8 cellular contexts compared by ENCODE assay signal in the genomic region with DNA sequence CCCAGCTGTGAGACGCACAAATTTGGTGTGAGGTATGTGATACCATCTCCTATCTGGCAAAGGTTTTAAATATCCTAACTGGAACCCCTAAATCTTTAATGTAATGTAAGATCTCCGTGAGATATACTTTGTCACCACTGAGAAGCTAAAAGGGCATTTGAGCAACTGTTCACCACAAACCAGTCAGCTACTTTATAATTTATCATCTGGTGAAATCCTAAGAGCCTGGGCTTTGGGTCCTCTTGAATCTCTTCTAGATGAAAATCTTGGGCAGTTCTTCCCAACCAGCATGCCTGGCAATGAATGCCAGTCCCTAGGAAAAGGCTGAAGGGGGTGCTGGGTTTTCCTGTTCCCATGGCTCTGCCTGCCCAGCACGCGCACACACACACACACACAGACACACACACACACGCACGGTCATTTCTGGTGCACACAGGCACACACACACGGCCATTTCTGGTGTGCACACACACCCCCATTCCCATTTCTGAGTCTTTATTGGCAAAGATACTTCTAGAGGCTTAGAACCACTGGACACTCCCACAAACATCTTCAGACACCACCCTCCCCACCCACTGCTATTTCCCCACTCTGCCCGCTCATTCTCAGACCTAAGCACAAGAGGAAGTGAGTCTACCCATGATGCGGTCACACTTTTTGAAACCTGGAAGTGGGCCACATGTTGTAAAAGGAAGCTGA.
DNase-seq lines count a peak whose midpoint lies in the region; ATAC-seq, FAIRE-seq and TF ChIP-seq lines count a peak whose summit lies in the region.

No MANE protein-coding gene starts in this region.

- peak overlapping the region in 1 of 2 donors; percentile 21 for H3K9ac ChIP-seq in kidney (ENCODE audit: low read length in 2 of 2)

- peak overlapping the region; percentile 48 to 70 for H3K27ac ChIP-seq in kidney (ENCODE audit: low read depth in 2 of 2, low read length in 2 of 2)

- peaks cover 20% of the 10 kb centered on the region for H3K4me1 Mint-ChIP-seq in mesothelial cell of epicardium

- no peaks in the 10 kb centered on the region for H3K27me3 Mint-ChIP-seq in mesothelial cell of epicardium (ENCODE audit: low read depth)

- H3K36me3 Mint-ChIP-seq in mesothelial cell of epicardium, result no peaks in the 10 kb centered on the region

- H3K9me3 ChIP-seq in kidney (ENCODE audit: control insufficient read depth in 1 of 2, low read length in 2 of 2), result no peaks in the 10 kb centered on the region

- H3K4me3 Mint-ChIP-seq in mesothelial cell of epicardium, result no peak overlapping the region

- ATAC-seq in GM19397 (IDR thresholded peaks at IDR 0.05; ENCODE audit: unreplicated experiment), result peak; percentile 51
- ATAC-seq in HG03565 (IDR thresholded peaks at IDR 0.05; ENCODE audit: unreplicated experiment), result peak; percentile 36

- H3K4me3 ChIP-seq in kidney (ENCODE audit: low read length in 2 of 2), result peak overlapping the region in 1 of 2 donors; percentile 27

- TF ChIP-seq CTCF in kidney (IDR thresholded peaks at IDR 0.05; ENCODE audit: borderline replicate concordance, extremely low read depth, insufficient read depth) (no peak), mesothelial cell of epicardium (IDR thresholded peaks at IDR 0.05; ENCODE audit: unreplicated experiment) (no peak)

- H3K36me3 ChIP-seq in kidney (ENCODE audit: control insufficient read depth in 1 of 2, insufficient read depth in 2 of 2, low read length in 2 of 2), result no peaks in the 10 kb centered on the region

- DNase-seq in AML-193 (lab: John Stamatoyannopoulos, UW) (peak; percentile 94 to 96), T-helper 9 cell (peak; percentile 33), astrocyte of the hippocampus (ENCODE audit: low read depth, low spot score) (peak; percentile 89), kidney (peak; percentile 85), mesothelial cell of epicardium (ENCODE audit: low spot score in 2 of 2, unreplicated experiment in 2 of 2) (no peak)
- DNase-seq in stimulated activated CD4-positive, alpha-beta T cell treated with anti-CD3 and anti-CD28 coated beads, TNF-alpha, amount 100 ng/mL, for 4 hours (ENCODE audit: low read depth in 3 of 3), result peak; percentile 11 to 57 (median 45)

- H3K4me1 ChIP-seq in kidney (ENCODE audit: control insufficient read depth in 1 of 2, insufficient read depth in 1 of 2, low read depth in 1 of 2, low read length in 2 of 2), result peaks cover 23 to 25% of the 10 kb centered on the region in 2 donors

- H3K27ac Mint-ChIP-seq in mesothelial cell of epicardium, result no peak overlapping the region

- no peaks in the 10 kb centered on the region for H3K9me3 Mint-ChIP-seq in mesothelial cell of epicardium

- FAIRE-seq in kidney (lab: Jason Lieb, UNC), result no peak

- intact Hi-C loops in kidney (cut with DNase I), result loop anchor here (10.0 kb wide), 1 partner anchor 55 kb away; no protein-coding TSS in a partner anchor

Comparison
In these comparisons a context has a peak if more than half of its experiments do, and no peak if none do; other contexts are left out.
1. DNase-seq: peak in AML-193 (2 of 2), T-helper 9 cell (single experiment), astrocyte of the hippocampus (single experiment), kidney (single experiment) and stimulated activated CD4-positive, alpha-beta T cell treated with anti-CD3 and anti-CD28 coated beads, TNF-alpha, amount 100 ng/mL, for 4 hours (3 of 3); none in mesothelial cell of epicardium (0 of 2).